12 cellular contexts compared by ENCODE assay signal in the genomic region with DNA sequence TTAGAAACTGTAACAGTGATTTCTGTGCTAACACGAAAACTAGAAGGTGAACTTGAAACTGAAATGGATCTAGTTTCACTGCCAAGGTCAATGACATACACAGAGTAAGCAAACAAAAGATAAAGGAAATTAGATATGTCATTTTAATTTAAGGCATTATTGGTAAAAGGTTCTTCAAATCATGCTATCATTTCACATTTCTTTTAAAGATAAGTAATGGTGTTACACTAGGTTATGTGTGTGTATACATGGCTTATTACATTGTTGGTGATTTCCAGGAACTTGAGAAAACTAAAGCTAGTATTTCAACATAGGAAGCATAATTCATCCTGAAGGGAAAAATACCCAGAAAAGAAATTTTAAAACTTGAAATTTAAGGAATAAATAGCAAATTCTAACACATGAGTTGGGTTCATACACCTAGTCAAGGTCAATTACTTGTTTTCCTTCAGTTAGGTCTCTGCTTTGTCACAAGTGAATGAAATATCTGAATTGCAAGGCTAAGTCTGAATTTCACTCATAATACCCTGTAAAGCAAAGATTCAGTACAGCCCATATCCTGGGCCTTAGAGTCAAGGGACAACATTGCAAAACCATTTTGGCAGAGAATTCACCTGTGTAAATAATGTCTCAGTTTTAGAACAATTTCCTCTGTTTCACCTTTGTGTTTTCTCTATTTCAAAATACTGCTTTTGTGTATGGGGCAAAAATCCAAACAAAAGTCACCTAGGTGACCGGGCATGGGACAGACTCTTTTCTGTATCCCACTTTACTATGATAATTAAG.
DNase-seq lines count a peak whose midpoint lies in the region; ATAC-seq and TF ChIP-seq lines count a peak whose summit lies in the region.
"Had no signal": no experiment of that assay in that cellular context is flagged by ENCODE, and none has a peak within 500 bp of the region (broad histone marks: within the 10 kb centered on the region; RNA-seq: fewer than 3 reads in every experiment).

No MANE protein-coding gene starts in this region.

- CTCF ChIA-PET in SK-N-SH (lab: Yijun Ruan, JAX) (interaction anchor here (0.6 to 1.4 kb wide), 5 partner anchors 11 to 487 kb away, joined by 3 to 6 read pairs (median 3); no protein-coding TSS in a partner anchor), HEK293T (lab: Yijun Ruan, JAX) (no interaction called here)

- H3K9me3 ChIP-seq in SK-N-SH: no peaks in the 10 kb centered on the region
- H3K9me3 ChIP-seq in upper lobe of right lung: no peaks in the 10 kb centered on the region
- H3K9me3 ChIP-seq: tibial nerve had no signal

- peaks cover 0 to 11% of the 10 kb centered on the region in 2 experiments; a peak in 2 of 4 replicates for H3K4me1 ChIP-seq in SK-N-SH (ENCODE audit: control insufficient read depth in 1 of 2, insufficient read depth in 2 of 2, low read depth in 1 of 2, low read length in 1 of 2)
- peaks cover 4% of the 10 kb centered on the region for H3K4me1 ChIP-seq in upper lobe of right lung

- H3K9me2 ChIP-seq in SK-N-SH: no peaks in the 10 kb centered on the region

- ATAC-seq in SK-N-SH treated with all-trans-retinoic acid at 6 μM for 48 hours (no peak), upper lobe of right lung (peak; percentile 76), HG03378 (IDR thresholded peaks at IDR 0.05; ENCODE audit: unreplicated experiment) (no peak)

- intact Hi-C loops in upper lobe of right lung (cut with DNase I): no loop called here

- TF ChIP-seq EP300 in SK-N-SH (IDR thresholded peaks at IDR 0.05; ENCODE audit: borderline replicate concordance in 1 of 2, low read depth in 1 of 2, low read length in 1 of 2): no peak

- H3K27me3 ChIP-seq in SK-N-SH (ENCODE audit: insufficient read depth) (no peaks in the 10 kb centered on the region), upper lobe of right lung (no peaks in the 10 kb centered on the region)
- H3K27me3 ChIP-seq: tibial nerve had no signal

- H4K20me1 ChIP-seq in SK-N-SH (ENCODE audit: insufficient read depth): no peaks in the 10 kb centered on the region

- no peak overlapping the region for H2AFZ ChIP-seq in SK-N-SH (ENCODE audit: low read depth)

- no peak for TF ChIP-seq RAD21 in SK-N-SH (IDR thresholded peaks at IDR 0.05; ENCODE audit: low read length)

- no peak for DNase-seq in SK-N-SH
- DNase-seq in NCI-H2196 treated with DMSO at 0.1 percent for 48 hours (lab: John Stamatoyannopoulos, UW; ENCODE audit: unreplicated experiment): peak; percentile 33
- peak; percentile 48 for DNase-seq in fibroblast of the aortic adventitia (ENCODE audit: low read depth)
- no peak for DNase-seq in upper lobe of right lung
- DNase-seq in activated CD8-positive, alpha-beta memory T cell treated with anti-CD3 and anti-CD28 coated beads, Interleukin-2, amount 50 U/mL, for 48 hours: no peak
- no peak for DNase-seq in HEK293T (ENCODE audit: extremely low spot score)
- DNase-seq: activated naive CD4-positive, alpha-beta T cell treated with anti-CD3 and anti-CD28 coated beads for 36 hours; foreskin fibroblast; NCI-H2107 had no signal

- no peaks in the 10 kb centered on the region for H3K79me2 ChIP-seq in SK-N-SH (ENCODE audit: insufficient read depth)

- no peak overlapping the region for H3K4me2 ChIP-seq in SK-N-SH

- WGBS in SK-N-SH (ENCODE audit: low lambda C conversion rate): 95% methylated on average over 2 of the region's 2 CpGs

- no peak overlapping the region for H3K9ac ChIP-seq in SK-N-SH

- H3K27ac ChIP-seq in SK-N-SH (ENCODE audit: low read depth in 2 of 2, low read length in 1 of 2) (no peak overlapping the region), upper lobe of right lung (no peak overlapping the region)

- POLR2A ChIA-PET in SK-N-SH (lab: Yijun Ruan, JAX): no interaction called here
- POLR2A ChIA-PET in HEK293T (lab: Yijun Ruan, JAX): no interaction called here

- no peak overlapping the region for H3K4me3 ChIP-seq in SK-N-SH (ENCODE audit: low read depth in 2 of 2, low read length in 1 of 2)
- H3K4me3 ChIP-seq in fibroblast of the aortic adventitia (ENCODE audit: low read depth, low read length): no peak overlapping the region
- no peak overlapping the region for H3K4me3 ChIP-seq in upper lobe of right lung
- H3K4me3 ChIP-seq: tibial nerve had no signal

- H3F3A ChIP-seq in SK-N-SH (replicated peaks; ENCODE audit: insufficient read depth): no peaks in the 10 kb centered on the region

- TF ChIP-seq CTCF in SK-N-SH (IDR thresholded peaks at IDR 0.05): no peak
- no peak for TF ChIP-seq CTCF in fibroblast of the aortic adventitia (IDR thresholded peaks at IDR 0.05; ENCODE audit: insufficient read depth, low read length)
- no peak for TF ChIP-seq CTCF in upper lobe of right lung (IDR thresholded peaks at IDR 0.05)

- H3K36me3 ChIP-seq in SK-N-SH (replicated peaks in 1 of 2; ENCODE audit: control insufficient read depth in 1 of 2, insufficient read depth in 2 of 2, low read length in 1 of 2) (peaks cover 3 to 9% of the 10 kb centered on the region in 2 experiments), upper lobe of right lung (no peaks in the 10 kb centered on the region)
- H3K36me3 ChIP-seq: tibial nerve had no signal

TF ChIP-seq in SK-N-SH treated with all-trans-retinoic acid at 6 μM for 48 hours, 23 proteins besides CTCF, POLR2A, EP300 and RAD21 (continues in another document):
- peak; percentile 45; the same call in 1 of the 2 replicates for TF ChIP-seq ISL1 (CRISPR knock-in tag; IDR thresholded peaks at IDR 0.05)

TF ChIP-seq in SK-N-SH, 30 proteins besides CTCF, POLR2A, EP300 and RAD21:
- TF ChIP-seq CHD2 (IDR thresholded peaks at IDR 0.05; ENCODE audit: low read length, partially characterized antibody) (no peak), MXI1 (IDR thresholded peaks at IDR 0.05; ENCODE audit: low read depth, low read length) (no peak), SMC3 (IDR thresholded peaks at IDR 0.05; ENCODE audit: low read depth, low read length) (no peak), JUND (IDR thresholded peaks at IDR 0.05) (no peak), EZH2phosphoT487 (IDR thresholded peaks at IDR 0.05; ENCODE audit: borderline replicate concordance, low read depth) (no peak), FOSL2 (IDR thresholded peaks at IDR 0.05; ENCODE audit: borderline replicate concordance, low read depth) (no peak), FOXM1 (IDR thresholded peaks at IDR 0.05; ENCODE audit: low read depth) (no peak)

TF ChIP-seq in HEK293T, 16 proteins besides CTCF, POLR2A, EP300 and RAD21:
- no peak for TF ChIP-seq FOXK2 (IDR thresholded peaks at IDR 0.05)
- TF ChIP-seq TARDBP (IDR thresholded peaks at IDR 0.05): no peak
- TF ChIP-seq SUZ12 (IDR thresholded peaks at IDR 0.05): no peak
- TF ChIP-seq L3MBTL2 (conservative IDR thresholded peaks at IDR 0.05): no peak
- no peak for TF ChIP-seq HDGF (IDR thresholded peaks at IDR 0.05; ENCODE audit: borderline replicate concordance)
- no peak for TF ChIP-seq ARNT (IDR thresholded peaks at IDR 0.05)
- TF ChIP-seq BHLHE40 (IDR thresholded peaks at IDR 0.05; ENCODE audit: borderline replicate concordance): no peak
- TF ChIP-seq, protein P1, sequence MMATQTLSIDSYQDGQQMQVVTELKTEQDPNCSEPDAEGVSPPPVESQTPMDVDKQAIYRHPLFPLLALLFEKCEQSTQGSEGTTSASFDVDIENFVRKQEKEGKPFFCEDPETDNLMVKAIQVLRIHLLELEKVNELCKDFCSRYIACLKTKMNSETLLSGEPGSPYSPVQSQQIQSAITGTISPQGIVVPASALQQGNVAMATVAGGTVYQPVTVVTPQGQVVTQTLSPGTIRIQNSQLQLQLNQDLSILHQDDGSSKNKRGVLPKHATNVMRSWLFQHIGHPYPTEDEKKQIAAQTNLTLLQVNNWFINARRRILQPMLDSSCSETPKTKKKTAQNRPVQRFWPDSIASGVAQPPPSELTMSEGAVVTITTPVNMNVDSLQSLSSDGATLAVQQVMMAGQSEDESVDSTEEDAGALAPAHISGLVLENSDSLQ (IDR thresholded peaks at IDR 0.05): no peak
- TF ChIP-seq ZNF384 (IDR thresholded peaks at IDR 0.05): no peak
- no peak for TF ChIP-seq NFRKB (IDR thresholded peaks at IDR 0.05)
- TF ChIP-seq SP1 (IDR thresholded peaks at IDR 0.05): no peak
- no peak for TF ChIP-seq ELF4 (IDR thresholded peaks at IDR 0.05)
- TF ChIP-seq FOXM1 (IDR thresholded peaks at IDR 0.05; ENCODE audit: borderline replicate concordance): no peak
- no peak for TF ChIP-seq CTBP1 (IDR thresholded peaks at IDR 0.05; ENCODE audit: borderline replicate concordance)
- no peak for TF ChIP-seq FOXA1 (IDR thresholded peaks at IDR 0.05)
- no peak for TF ChIP-seq LEF1 (IDR thresholded peaks at IDR 0.05; ENCODE audit: borderline replicate concordance)

Comparison
In these comparisons a context has a peak if more than half of its experiments do, and no peak if none do; other contexts are left out.
1. DNase-seq: peak in NCI-H2196 treated with DMSO at 0.1 percent for 48 hours (single experiment) and fibroblast of the aortic adventitia (single experiment); none in SK-N-SH (single experiment), upper lobe of right lung (single experiment), activated CD8-positive, alpha-beta memory T cell treated with anti-CD3 and anti-CD28 coated beads, Interleukin-2, amount 50 U/mL, for 48 hours (single experiment) and HEK293T (single experiment).